23 cellular contexts compared by ENCODE assay signal in the genomic region with DNA sequence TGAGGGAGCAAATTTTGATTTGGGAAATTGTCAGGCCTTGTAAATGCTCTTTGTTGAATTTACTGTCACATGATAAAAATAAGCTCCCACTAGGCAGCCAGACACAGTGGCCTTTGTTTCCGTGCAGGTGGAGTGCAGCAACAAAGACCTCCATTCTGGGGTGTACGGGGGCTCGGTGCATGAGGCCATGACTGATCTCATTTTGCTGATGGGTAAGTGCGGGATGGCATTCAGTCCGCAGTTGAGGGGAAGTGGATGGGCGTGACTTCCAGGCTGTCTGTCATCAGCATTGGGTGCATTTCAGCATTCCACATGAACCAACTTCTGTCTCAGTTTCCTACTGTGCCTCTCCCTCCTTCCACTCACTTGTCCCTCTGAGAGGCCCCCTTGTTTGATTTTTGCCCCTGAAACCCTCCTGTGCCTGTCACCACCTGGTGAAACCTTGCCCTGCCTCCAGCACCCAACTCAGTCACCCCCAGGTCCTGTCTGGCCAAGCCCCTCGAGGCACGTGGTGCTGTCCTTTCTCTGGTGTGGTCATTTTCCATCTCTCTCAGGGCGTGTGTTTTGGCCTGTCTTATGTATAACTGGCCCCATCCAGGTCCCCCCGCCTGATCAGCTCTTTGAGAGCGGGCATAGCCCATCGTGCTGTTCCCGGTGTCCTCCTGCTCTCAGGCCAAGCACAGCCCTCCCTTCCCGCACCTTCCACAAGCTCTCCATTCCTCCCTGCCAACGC. TPM values are rescaled to one million over a fixed set of nuclear protein-coding genes. Genes with fewer than 3 reads are reported as not detected.
DNase-seq lines count a peak whose midpoint lies in the region; ATAC-seq and TF ChIP-seq lines count a peak whose summit lies in the region.
"Had no signal": no experiment of that assay in that cellular context is flagged by ENCODE, and none has a peak within 500 bp of the region (broad histone marks: within the 10 kb centered on the region; RNA-seq: fewer than 3 reads in every experiment).

No MANE protein-coding gene starts in this region.

- ATAC-seq in HG03095 (IDR thresholded peaks at IDR 0.05; ENCODE audit: unreplicated experiment), result no peak
- no peak for ATAC-seq in PC-3

- TF ChIP-seq CTCF in MCF 10A (IDR thresholded peaks at IDR 0.05; ENCODE audit: unreplicated experiment), result no peak
- no peak for TF ChIP-seq CTCF in breast epithelium (IDR thresholded peaks at IDR 0.05)
- no peak for TF ChIP-seq CTCF in neural crest cell (conservative IDR thresholded peaks at IDR 0.05)
- TF ChIP-seq CTCF in testis (IDR thresholded peaks at IDR 0.05), result no peak
- TF ChIP-seq CTCF in PC-3 (conservative IDR thresholded peaks at IDR 0.05; ENCODE audit: low read depth, low read length), result no peak

- 81 to 87% methylated on average over 15 of the region's 15 CpGs for WGBS in testis, 2 donors

- no peaks in the 10 kb centered on the region for H3K9me2 ChIP-seq in PC-3 (replicated peaks; ENCODE audit: low read length)

- H3K4me3 ChIP-seq in breast epithelium (no peak overlapping the region), testis (no peak overlapping the region), PC-3 (ENCODE audit: low read length) (no peak overlapping the region)
- H3K4me3 ChIP-seq: upper lobe of left lung had no signal

- H3K36me3 Mint-ChIP-seq in MCF 10A (ENCODE audit: insufficient read depth, unreplicated experiment), result peaks cover 86% of the 10 kb centered on the region
- H3K36me3 Mint-ChIP-seq in neural crest cell (ENCODE audit: low read depth), result peaks cover 13% of the 10 kb centered on the region

- no peak overlapping the region for H2AFZ ChIP-seq in PC-3 (ENCODE audit: low read length)

- no peaks in the 10 kb centered on the region for H4K20me1 ChIP-seq in PC-3 (ENCODE audit: low read length)

- intact Hi-C loops in MCF 10A (cut with micrococcal nuclease), result no loop called here
- intact Hi-C loops in breast epithelium (cut with DNase I; ENCODE audit: low total_unique reads), result no loop called here
- intact Hi-C loops in testis (cut with DNase I; ENCODE audit: low total_unique reads), result no loop called here
- intact Hi-C loops in PC-3 (cut with micrococcal nuclease), result no loop called here

- H3K9ac ChIP-seq in PC-3 (ENCODE audit: low read length), result no peak overlapping the region

- CTCF ChIA-PET in MCF 10A (lab: Yijun Ruan, JAX) (interaction anchor here (0.6 to 1.0 kb wide), 4 partner anchors 10 to 159 kb away, joined by 3 to 5 read pairs (median 3); a partner anchor contains a TSS), PC-3 (lab: Charles Lee) (interaction anchor here (0.7 kb wide), 1 partner anchor 16 kb away, joined by 6 read pairs; a partner anchor contains a TSS)

- H3K36me3 ChIP-seq in breast epithelium (peaks cover 7% of the 10 kb centered on the region), testis (ENCODE audit: low read depth, missing control alignments) (no peaks in the 10 kb centered on the region), PC-3 (ENCODE audit: low read depth, low read length) (peaks cover 11% of the 10 kb centered on the region; the same call in 1 of the 2 replicates)

- H3K27ac Mint-ChIP-seq in MCF 10A (ENCODE audit: low read depth, unreplicated experiment), result peak overlapping the region; percentile 46
- H3K27ac Mint-ChIP-seq in neural crest cell (ENCODE audit: unreplicated experiment), result peak overlapping the region; percentile 91
- H3K27ac Mint-ChIP-seq: CD4-positive, CD25-positive, alpha-beta regulatory T cell had no signal

- no peak overlapping the region for H3K4me3 Mint-ChIP-seq in MCF 10A (ENCODE audit: unreplicated experiment)
- no peak overlapping the region for H3K4me3 Mint-ChIP-seq in neural crest cell
- H3K4me3 Mint-ChIP-seq: CD4-positive, CD25-positive, alpha-beta regulatory T cell had no signal

- no peaks in the 10 kb centered on the region for H3K9me3 ChIP-seq in breast epithelium
- no peaks in the 10 kb centered on the region for H3K9me3 ChIP-seq in testis
- no peaks in the 10 kb centered on the region for H3K9me3 ChIP-seq in PC-3 (ENCODE audit: low read length)
- H3K9me3 ChIP-seq: upper lobe of left lung had no signal

- H3K4me1 ChIP-seq in breast epithelium (no peaks in the 10 kb centered on the region), testis (peaks cover 11% of the 10 kb centered on the region), PC-3 (ENCODE audit: insufficient read depth, low read length) (no peaks in the 10 kb centered on the region)
- H3K4me1 ChIP-seq: upper lobe of left lung had no signal

- POLR2A ChIA-PET in MCF 10A (lab: Yijun Ruan, JAX), result interaction anchor here (0.7 kb wide), 1 partner anchor 9 kb away, joined by 3 read pairs; no protein-coding TSS in a partner anchor
- POLR2A ChIA-PET in PC-3 (lab: Charles Lee; ENCODE audit: unreplicated experiment), result no interaction called here

- H3K27me3 ChIP-seq in breast epithelium (no peaks in the 10 kb centered on the region), testis (no peaks in the 10 kb centered on the region), PC-3 (ENCODE audit: low read length) (no peaks in the 10 kb centered on the region)
- H3K27me3 ChIP-seq: upper lobe of left lung had no signal

- no peaks in the 10 kb centered on the region for H3F3A ChIP-seq in PC-3 (ENCODE audit: low read length, unreplicated experiment)

- H3K27me3 Mint-ChIP-seq in MCF 10A (ENCODE audit: insufficient read depth, unreplicated experiment) (no peaks in the 10 kb centered on the region), neural crest cell (ENCODE audit: low read depth) (no peaks in the 10 kb centered on the region)
- H3K27me3 Mint-ChIP-seq: CD4-positive, CD25-positive, alpha-beta regulatory T cell had no signal

- H3K4me1 Mint-ChIP-seq in MCF 10A (ENCODE audit: insufficient read depth, unreplicated experiment) (no peaks in the 10 kb centered on the region), neural crest cell (peaks cover 9% of the 10 kb centered on the region)

- no TSS peak for BruUV-seq in MCF 10A (replicated peaks; lab: Mats Ljungman, UMichigan)
- BruUV-seq in PC-3 (replicated peaks; lab: Mats Ljungman, UMichigan), result no TSS peak

- H3K27ac ChIP-seq in breast epithelium (no peak overlapping the region), testis (no peak overlapping the region), PC-3 (ENCODE audit: low read length) (no peak overlapping the region)
- H3K27ac ChIP-seq: upper lobe of left lung had no signal

- no peak for TF ChIP-seq POLR2A in breast epithelium (IDR thresholded peaks at IDR 0.05)
- TF ChIP-seq POLR2A in testis (IDR thresholded peaks at IDR 0.05), result no peak

- no peak overlapping the region for H3K4me2 ChIP-seq in PC-3 (ENCODE audit: low read length)

- H3K9me3 Mint-ChIP-seq in MCF 10A (ENCODE audit: unreplicated experiment), result no peaks in the 10 kb centered on the region
- H3K9me3 Mint-ChIP-seq in neural crest cell, result no peaks in the 10 kb centered on the region
- H3K9me3 Mint-ChIP-seq: CD4-positive, CD25-positive, alpha-beta regulatory T cell had no signal

- DNase-seq in MCF 10A (ENCODE audit: unreplicated experiment), result no peak
- no peak for DNase-seq in breast epithelium (ENCODE audit: low spot score in 2 of 2)
- DNase-seq in foreskin melanocyte, result peak; percentile 80
- no peak for DNase-seq in neural crest cell (ENCODE audit: low read depth, low spot score)
- DNase-seq in testis, result peak; percentile 34
- DNase-seq in NCI-H1092 (lab: John Stamatoyannopoulos, UW), result no peak
- DNase-seq in PC-3, result no peak
- DNase-seq: activated CD4-positive, alpha-beta T cell treated with anti-CD3 and anti-CD28 coated beads for 48 hours; activated naive CD4-positive, alpha-beta T cell treated with anti-CD3 and anti-CD28 coated beads, Interleukin-2, amount 50 U/mL, for 16 hours; activated T-cell treated with anti-CD3 and anti-CD28 coated beads for 4 hours; CD4-positive, CD25-positive, alpha-beta regulatory T cell; DMS79; effector CD4-positive, alpha-beta T cell; HCEC 1CT; NCI-H774; stimulated activated CD4-positive, alpha-beta T cell treated with anti-CD3 and anti-CD28 coated beads, Interleukin-4, amount 100 ng/mL, for 24 hours had no signal

- H3K79me2 ChIP-seq in PC-3 (ENCODE audit: low read length), result no peaks in the 10 kb centered on the region

RNA-seq across cellular contexts. Expression of a gene that starts 16.3 kb away (rescaled TPM):
- total RNA-seq in MCF 10A (2022), result 194 and 219 TPM in 2 replicates
- 100 to 1,000 TPM in 1 of 3 donors, 10 to 100 TPM in 2; 81.0 to 104 (median 95.7) TPM for total RNA-seq in breast epithelium
- total RNA-seq in neural crest cell, result 194 and 204 TPM in 2 replicates
- 10 to 100 TPM; 72.0 to 84.5 TPM for total RNA-seq in testis
- polyA plus RNA-seq in testis (ENCODE audit: insufficient read depth, low read depth, low replicate concordance), result 74.4 TPM
- 50.0 and 57.6 TPM in 2 replicates for total RNA-seq in PC-3 (2014; rRNA removed)

RNA-seq across cellular contexts. Expression of a gene that starts 21.8 kb away (rescaled TPM):
- total RNA-seq in MCF 10A (2022), result not detected in 2 replicates
- total RNA-seq in breast epithelium, result under 1 TPM in 1 of 3 donors, not detected in 2; 0.33 TPM
- total RNA-seq in neural crest cell, result 0.56 and 0.59 TPM in 2 replicates
- 1 to 10 TPM in 1 of 2 donors, under 1 TPM in 1; 0.31 to 1.3 TPM for total RNA-seq in testis
- polyA plus RNA-seq in testis (ENCODE audit: insufficient read depth, low read depth, low replicate concordance), result 0.40 TPM
- total RNA-seq in PC-3 (2014; rRNA removed), result not detected in 2 replicates
- total RNA-seq: A172, bronchial epithelial cell, fibroblast of lung, omental fat pad, skeletal muscle tissue, upper lobe of left lung had no signal
- polyA plus RNA-seq: CD4-positive, CD25-positive, alpha-beta regulatory T cell; fibroblast of lung had no signal

RNA-seq across cellular contexts. Expression of a gene that starts 55.4 kb away (rescaled TPM):
- total RNA-seq in MCF 10A (2022) (not detected in 2 replicates), breast epithelium (under 1 TPM in 1 of 3 donors, not detected in 2; 0.16 TPM), neural crest cell (not detected in 2 replicates), testis (10 to 100 TPM; 16.2 to 17.0 TPM), PC-3 (2014; rRNA removed) (not detected in 2 replicates)
- 9.3 TPM for polyA plus RNA-seq in testis (ENCODE audit: insufficient read depth, low read depth, low replicate concordance)
- total RNA-seq: A172; bronchial epithelial cell; CD4-positive, CD25-positive, alpha-beta regulatory T cell; fibroblast of lung had no signal
- polyA plus RNA-seq: CD4-positive, CD25-positive, alpha-beta regulatory T cell; fibroblast of lung had no signal

Comparison
In these comparisons a context has a peak if more than half of its experiments do, and no peak if none do; other contexts are left out.
1. DNase-seq: peak in foreskin melanocyte (single experiment) and testis (single experiment); none in MCF 10A (single experiment), breast epithelium (0 of 2), neural crest cell (single experiment), NCI-H1092 (single experiment) and PC-3 (single experiment).
2. RNA of a gene that starts 55.4 kb away (total RNA-seq): 16.2 to 17.0 TPM in testis; not detected in neural crest cell, not detected in MCF 10A, 0.16 TPM in breast epithelium and not detected in PC-3; every median in the first group is over 10 times any median in the second.